16 cellular contexts compared by ENCODE assay signal in the genomic region with DNA sequence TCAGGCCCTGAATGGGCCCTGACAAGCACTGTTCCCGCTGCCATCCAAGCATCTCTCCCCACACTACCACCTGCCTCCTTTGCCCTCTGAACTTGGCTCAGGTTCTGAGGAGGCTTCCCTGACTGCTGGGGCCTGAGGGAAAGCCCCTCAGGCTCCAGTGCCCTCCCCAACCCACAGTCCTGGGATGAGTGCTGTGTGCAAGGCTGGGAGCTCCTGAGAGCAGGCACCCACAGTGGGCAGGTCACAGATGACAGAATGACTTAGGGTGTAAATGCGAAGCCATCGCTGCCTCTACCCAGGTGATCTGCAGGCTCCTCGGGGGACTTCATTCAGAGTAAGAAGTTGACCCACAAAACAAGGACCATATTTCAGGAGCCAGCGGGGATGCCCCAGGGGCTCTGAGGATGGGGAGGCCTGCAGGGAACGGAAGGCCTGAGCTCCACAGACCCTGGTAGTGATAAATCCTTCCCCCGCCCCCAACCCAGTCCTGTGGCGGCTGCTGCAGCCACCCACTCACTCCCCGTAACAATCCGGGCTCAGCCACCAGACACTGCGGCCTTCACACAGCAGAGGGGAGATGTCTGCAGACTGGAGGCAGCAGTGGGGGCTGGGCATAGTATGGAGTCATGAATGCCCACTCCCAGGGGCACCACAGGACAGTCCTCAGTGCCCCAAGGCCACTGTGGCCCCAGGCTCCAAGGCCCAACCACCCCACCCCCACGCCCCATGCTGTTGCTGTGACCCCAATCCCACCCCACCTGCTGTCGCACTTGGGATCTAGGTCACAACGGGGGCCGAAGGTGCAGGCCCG. TPM values are rescaled to one million over a fixed set of nuclear protein-coding genes. Genes with fewer than 3 reads are reported as not detected.
A peak's percentile ranks its signal among the peaks of the same experiment; 100 is the strongest.
DNase-seq lines count a peak whose midpoint lies in the region; ATAC-seq, FAIRE-seq and TF ChIP-seq lines count a peak whose summit lies in the region.
"Had no signal": no experiment of that assay in that cellular context is flagged by ENCODE, and none has a peak within 500 bp of the region (broad histone marks: within the 10 kb centered on the region; RNA-seq: fewer than 3 reads in every experiment).

No MANE protein-coding gene starts in this region.

- TF ChIP-seq EP300 in H1 (IDR thresholded peaks at IDR 0.05; ENCODE audit: borderline replicate concordance in 1 of 2, low read depth in 2 of 2, low read length in 2 of 2): no peak

- TF ChIP-seq POLR2A in H1 (IDR thresholded peaks at IDR 0.05; ENCODE audit: control extremely low read depth in 1 of 2, low read depth in 2 of 2, low read length in 2 of 2): no peak
- no peak for TF ChIP-seq POLR2A in vagina (IDR thresholded peaks at IDR 0.05)

- 0 out of 2 replicates have a peak overlapping the region, but pooled peaks have one; percentile 46 for H2BK15ac ChIP-seq in H1 (ENCODE audit: low read length)
- no peak overlapping the region for H2BK15ac ChIP-seq in neuronal stem cell (ENCODE audit: low read length)

- no peak overlapping the region for H2BK20ac ChIP-seq in H1 (ENCODE audit: low read length)

- H3K4me3 ChIP-seq in heart right ventricle (no peak overlapping the region), H1 (ENCODE audit: extremely low read depth in 1 of 4, insufficient read depth in 2 of 4, low read depth in 3 of 4, low read length in 4 of 4) (no peak overlapping the region), neuronal stem cell (ENCODE audit: low read length in 2 of 2) (no peak overlapping the region), vagina (no peak overlapping the region)
- H3K4me3 ChIP-seq: esophagus muscularis mucosa had no signal

- no peak for TF ChIP-seq RAD21 in H1 (IDR thresholded peaks at IDR 0.05 in 1 of 2, conservative IDR thresholded peaks at IDR 0.05 in 1 of 2; ENCODE audit: low read depth in 2 of 2, low read length in 2 of 2)

- POLR2A ChIA-PET in H1 (lab: Charles Lee; ENCODE audit: partially characterized antibody): no interaction called here

- H2BK5ac ChIP-seq in H1 (ENCODE audit: low read depth, low read length): no peak overlapping the region; the same call in 1 of the 2 replicates
- peak overlapping the region; percentile 61 for H2BK5ac ChIP-seq in neuronal stem cell (ENCODE audit: low read length)

- H3K27me3 ChIP-seq in heart right ventricle: no peaks in the 10 kb centered on the region
- H3K27me3 ChIP-seq in H1 (replicated peaks in 1 of 4; ENCODE audit: control insufficient read depth in 3 of 4, extremely low read depth in 1 of 4, insufficient read depth in 3 of 4, low read length in 3 of 4): no peaks in the 10 kb centered on the region
- H3K27me3 ChIP-seq in neuronal stem cell (ENCODE audit: control insufficient read depth in 3 of 3, insufficient read depth in 3 of 3, low read depth in 1 of 3, low read length in 3 of 3): no peaks in the 10 kb centered on the region
- no peaks in the 10 kb centered on the region for H3K27me3 ChIP-seq in vagina
- H3K27me3 ChIP-seq: esophagus muscularis mucosa had no signal

- DNase-seq in Right ventricle myocardium superior (peak; percentile 23), heart right ventricle (no peak), H1 (ENCODE audit: low read depth in 1 of 2, low spot score in 2 of 2) (no peak), neuronal stem cell (ENCODE audit: low spot score) (no peak), vagina (ENCODE audit: extremely low spot score in 2 of 2) (no peak), NCI-H1048 (lab: John Stamatoyannopoulos, UW) (no peak), HUDEP-2 (lab: John Stamatoyannopoulos, UW; ENCODE audit: unreplicated experiment in 76 of 76) (no peak)
- DNase-seq: ACHN; activated CD4-positive, CD25-positive, alpha-beta regulatory T cell treated with anti-CD3 and anti-CD28 coated beads, Interleukin-2, amount 50 U/mL, for 72 hours; activated CD8-positive, alpha-beta memory T cell treated with anti-CD3 and anti-CD28 coated beads, Interleukin-2, amount 50 U/mL, for 4 hours; activated naive CD4-positive, alpha-beta T cell treated with anti-CD3 and anti-CD28 coated beads, Interleukin-2, amount 50 U/mL, for 16 hours; COR-L47; NCI-H345 had no signal

- H3K23ac ChIP-seq in H1 (ENCODE audit: insufficient read length) (no peak overlapping the region), neuronal stem cell (ENCODE audit: low read depth, low read length, poor library complexity) (no peak overlapping the region)

- H3K4me1 ChIP-seq in heart right ventricle (peaks cover 2 to 28% (median 20%) of the 10 kb centered on the region in 9 donors), H1 (replicated peaks in 1 of 4; ENCODE audit: control insufficient read depth in 3 of 4, insufficient read depth in 4 of 4, low read length in 3 of 4) (peaks cover 0 to 28% (median 15%) of the 10 kb centered on the region in 4 experiments; a peak in 6 of 7 replicates), neuronal stem cell (ENCODE audit: control insufficient read depth in 2 of 2, insufficient read depth in 1 of 2, low read depth in 1 of 2, low read length in 2 of 2) (peaks cover 7 to 34% of the 10 kb centered on the region in 2 donors), vagina (peaks cover 83% of the 10 kb centered on the region)

- no peak overlapping the region for H4K5ac ChIP-seq in H1 (ENCODE audit: insufficient read length, low read depth, low read length)

- H3K14ac ChIP-seq in H1 (ENCODE audit: insufficient read length): no peak overlapping the region
- H3K14ac ChIP-seq in neuronal stem cell (ENCODE audit: low read length): peak overlapping the region; percentile 47

- no peak overlapping the region for H3K4ac ChIP-seq in H1 (replicated peaks; ENCODE audit: insufficient read length, low read depth, low read length)
- H3K4ac ChIP-seq in neuronal stem cell (ENCODE audit: low read length): no peak overlapping the region

- 84 to 89% methylated on average over 15 to 16 of the region's 16 CpGs for WGBS in heart right ventricle, 2 donors
- 87% methylated on average over 16 of the region's 16 CpGs; no CpG with 5 or more reads in 1 of the 2 experiments for WGBS in H1 (ENCODE audit: extremely low coverage in 1 of 2, insufficient coverage in 1 of 2, insufficient read length in 1 of 2, insufficient replicate concordance in 2 of 2, low coverage in 1 of 2, low lambda C conversion rate in 2 of 2, missing lambda C conversion rate in 1 of 2), 2 experiments
- no CpG with 5 or more reads among the region's 16 CpGs for WGBS in neuronal stem cell (ENCODE audit: extremely low coverage in 2 of 2, insufficient read length in 2 of 2, insufficient replicate concordance in 1 of 2), 2 donors

- H4K91ac ChIP-seq in H1 (replicated peaks; ENCODE audit: insufficient read length, low read length) (peak overlapping the region; percentile 20), neuronal stem cell (ENCODE audit: low read depth, low read length, poor library complexity) (no peak overlapping the region)

- H2AFZ ChIP-seq in H1 (ENCODE audit: low read length) (no peak overlapping the region), neuronal stem cell (ENCODE audit: low read length) (no peak overlapping the region)

- peaks cover 2 to 5% of the 10 kb centered on the region in 2 experiments for H4K20me1 ChIP-seq in H1 (replicated peaks in 1 of 2; ENCODE audit: control insufficient read depth in 1 of 2, insufficient read depth in 2 of 2, low read length in 2 of 2)

- H3K9ac ChIP-seq in H1 (replicated peaks in 1 of 4; ENCODE audit: extremely low read depth in 1 of 4, low read depth in 3 of 4, low read length in 3 of 4) (no peak overlapping the region), neuronal stem cell (ENCODE audit: low read depth, low read length, poor library complexity) (peak overlapping the region; percentile 9)

- intact Hi-C loops in Right ventricle myocardium superior (cut with DNase I) (no loop called here), heart right ventricle (cut with DNase I) (no loop called here), vagina (cut with DNase I) (no loop called here)

- peaks cover 18% of the 10 kb centered on the region for H3K79me1 ChIP-seq in H1 (ENCODE audit: low read depth, low read length)
- peaks cover 9% of the 10 kb centered on the region for H3K79me1 ChIP-seq in neuronal stem cell (ENCODE audit: low read depth, low read length)

- H2BK120ac ChIP-seq in H1 (replicated peaks; ENCODE audit: low read depth, low read length): no peak overlapping the region
- no peak overlapping the region for H2BK120ac ChIP-seq in neuronal stem cell (ENCODE audit: low read depth, low read length)

- CTCF ChIA-PET in H1 (lab: Charles Lee; ENCODE audit: partially characterized antibody): interaction anchor here (1.0 to 13.1 kb wide), 4 partner anchors 25 to 76 kb away, joined by 3 to 132 read pairs (median 4); no protein-coding TSS in a partner anchor

- H3K9me3 ChIP-seq in heart right ventricle (no peaks in the 10 kb centered on the region), H1 (ENCODE audit: insufficient read depth in 2 of 2, low read depth in 1 of 2, low read length in 1 of 2) (no peaks in the 10 kb centered on the region), neuronal stem cell (replicated peaks in 1 of 2; ENCODE audit: control insufficient read depth in 2 of 2, insufficient read depth in 1 of 2, low read depth in 1 of 2, low read length in 2 of 2) (no peaks in the 10 kb centered on the region), vagina (no peaks in the 10 kb centered on the region)
- H3K9me3 ChIP-seq: esophagus muscularis mucosa had no signal

- no peak overlapping the region for H3K56ac ChIP-seq in H1 (replicated peaks; ENCODE audit: insufficient read length, low read depth, low read length)

- no peak for FAIRE-seq in H1 (lab: Jason Lieb, UNC)
- FAIRE-seq: GM12892 had no signal

- no peaks in the 10 kb centered on the region for H3K23me2 ChIP-seq in H1 (ENCODE audit: low read depth, low read length)

- no peak overlapping the region for H2AK5ac ChIP-seq in H1 (ENCODE audit: low read depth, low read length)
- peak overlapping the region; percentile 36 for H2AK5ac ChIP-seq in neuronal stem cell (ENCODE audit: low read depth, low read length)

- H3K79me2 ChIP-seq in H1 (ENCODE audit: control insufficient read depth in 1 of 2, insufficient read depth in 2 of 2, low read length in 2 of 2): peaks cover 2 to 44% of the 10 kb centered on the region in 2 experiments; a peak in 3 of 4 replicates

- H3K27ac ChIP-seq in heart right ventricle (no peak overlapping the region), H1 (ENCODE audit: low read depth, low read length) (no peak overlapping the region), neuronal stem cell (replicated peaks; ENCODE audit: low read length) (no peak overlapping the region), vagina (peak overlapping the region; percentile 85)
- H3K27ac ChIP-seq: esophagus muscularis mucosa had no signal

- no peaks in the 10 kb centered on the region for H3K36me3 ChIP-seq in heart right ventricle
- no peaks in the 10 kb centered on the region for H3K36me3 ChIP-seq in H1 (ENCODE audit: control insufficient read depth in 2 of 4, insufficient read depth in 4 of 4, low read length in 3 of 4)
- H3K36me3 ChIP-seq in neuronal stem cell (replicated peaks in 1 of 2; ENCODE audit: control insufficient read depth in 2 of 2, insufficient read depth in 2 of 2, low read length in 2 of 2): peaks cover 0 to 1% of the 10 kb centered on the region in 2 donors
- H3K36me3 ChIP-seq in vagina: no peaks in the 10 kb centered on the region
- H3K36me3 ChIP-seq: esophagus muscularis mucosa had no signal

- ATAC-seq in Right ventricle myocardium superior (ENCODE audit: poor library complexity) (no peak), heart right ventricle (no peak), GM18858 (IDR thresholded peaks at IDR 0.05; ENCODE audit: unreplicated experiment) (no peak)

- TF ChIP-seq CTCF in heart right ventricle (IDR thresholded peaks at IDR 0.05): no peak
- no peak for TF ChIP-seq CTCF in H1 (IDR thresholded peaks at IDR 0.05; ENCODE audit: control extremely low read depth in 1 of 3, insufficient read depth in 1 of 3, low read depth in 1 of 3, low read length in 3 of 3)
- TF ChIP-seq CTCF in vagina (IDR thresholded peaks at IDR 0.05): no peak

- H4K8ac ChIP-seq in H1 (ENCODE audit: extremely low read depth, insufficient read depth, low read length) (no peak overlapping the region), neuronal stem cell (ENCODE audit: low read depth, low read length) (no peak overlapping the region)

- no peak overlapping the region for H3K4me2 ChIP-seq in H1 (ENCODE audit: insufficient read depth in 1 of 2, low read depth in 2 of 2, low read length in 2 of 2)
- no peak overlapping the region for H3K4me2 ChIP-seq in neuronal stem cell (ENCODE audit: insufficient read depth, low read length, poor library complexity, severe bottlenecking)

- H2BK12ac ChIP-seq in H1 (ENCODE audit: low read depth, low read length) (no peak overlapping the region), neuronal stem cell (ENCODE audit: low read length) (no peak overlapping the region)

- peak overlapping the region; percentile 7; the same call in 1 of the 2 replicates for H3K18ac ChIP-seq in H1 (ENCODE audit: extremely low read depth, low read length)
- H3K18ac ChIP-seq in neuronal stem cell (ENCODE audit: low read length): peak overlapping the region; percentile 74

RNA-seq across cellular contexts. Expression of a gene that starts 8.9 kb away (rescaled TPM):
- total RNA-seq in Right ventricle myocardium superior: 15.7 TPM
- total RNA-seq in heart right ventricle: 10 to 100 TPM; 11.9 to 21.7 (median 16.5) TPM
- polyA plus RNA-seq in heart right ventricle: 10 to 100 TPM in 1 of 2 donors, 1 to 10 TPM in 1; 8.4 to 10.9 TPM
- total RNA-seq in H1 (2021; fragmentation: NEBNext Ultra II Directional; extraction: Animal tissue kit (Norgen Biotek cat#: 25700)): 35.6 and 41.9 TPM in 2 replicates
- polyA plus RNA-seq in H1 (2011; rRNA removed): 23.6 and 35.1 TPM in 2 replicates
- polyA plus RNA-seq in H1 (2011; cell fraction: cytosol; rRNA removed): 39.0 TPM
- 102 TPM for polyA plus RNA-seq in H1 (2011; cell fraction: nucleus; rRNA removed)
- polyA plus RNA-seq in H1 (2012, experiment 1 of 2): 35.4 to 47.3 TPM (median 43.6 TPM) in 4 replicates
- 30.3 TPM for polyA plus RNA-seq in H1 (2012, experiment 2 of 2)
- 32.3 TPM for polyA plus RNA-seq in H1 (2013, experiment 1 of 2)
- polyA plus RNA-seq in H1 (2013, experiment 2 of 2): 31.5 TPM
- 14.7 and 16.2 TPM in 2 replicates for polyA minus RNA-seq in H1 (2011; rRNA and poly(A)+ RNA removed)
- 14.2 TPM for polyA minus RNA-seq in H1 (2011; cell fraction: cytosol; rRNA and poly(A)+ RNA removed)
- polyA minus RNA-seq in H1 (2011; cell fraction: nucleus; rRNA and poly(A)+ RNA removed): 19.4 TPM
- polyA plus RNA-seq in neuronal stem cell (2013, experiment 1 of 2): 58.5 TPM
- 59.1 TPM for polyA plus RNA-seq in neuronal stem cell (2013, experiment 2 of 2)
- total RNA-seq in vagina: 60.9 TPM
